In genomic region chr7:84258628-84259027, GRCh38 we compare ENCODE assay signal across 20 cellular contexts.
DNase-seq lines count a peak whose midpoint lies in the region; ATAC-seq and TF ChIP-seq lines count a peak whose summit lies in the region.
"Had no signal": no experiment of that assay in that cellular context is flagged by ENCODE, and none has a peak within 500 bp of the region (broad histone marks: within the 10 kb centered on the region; RNA-seq: fewer than 3 reads in every experiment).

No MANE protein-coding gene starts in this region.

- H3K27ac Mint-ChIP-seq in GM23338: peak overlapping the region; percentile 68; the same call in 1 of the 2 replicates
- no peak overlapping the region for H3K27ac Mint-ChIP-seq in activated T-helper 17 cell treated with anti-CD3 and anti-CD28 coated beads, Interleukin-2, amount 50 U/mL, for 72 hours
- H3K27ac Mint-ChIP-seq: activated CD4-positive, alpha-beta T cell treated with anti-CD3 and anti-CD28 coated beads for 36 hours had no signal

- H3K27me3 ChIP-seq in GM23338 (ENCODE audit: insufficient read depth) (no peaks in the 10 kb centered on the region), RWPE2 (ENCODE audit: insufficient read depth, poor library complexity, severe bottlenecking) (no peaks in the 10 kb centered on the region), right atrium auricular region (no peaks in the 10 kb centered on the region)
- H3K27me3 ChIP-seq: gastrocnemius medialis had no signal

- no peak overlapping the region for H2AFZ ChIP-seq in GM23338

- H3K4me1 Mint-ChIP-seq in GM23338: no peaks in the 10 kb centered on the region; the same call in 2 of the 3 replicates
- no peaks in the 10 kb centered on the region for H3K4me1 Mint-ChIP-seq in activated T-helper 17 cell treated with anti-CD3 and anti-CD28 coated beads, Interleukin-2, amount 50 U/mL, for 72 hours
- H3K4me1 Mint-ChIP-seq: activated CD4-positive, alpha-beta T cell treated with anti-CD3 and anti-CD28 coated beads for 36 hours had no signal

- peaks cover 4% of the 10 kb centered on the region; the same call in 1 of the 3 replicates for H3K9me3 Mint-ChIP-seq in GM23338
- H3K9me3 Mint-ChIP-seq in activated T-helper 17 cell treated with anti-CD3 and anti-CD28 coated beads, Interleukin-2, amount 50 U/mL, for 72 hours: peaks cover 2% of the 10 kb centered on the region

- H3K4me1 ChIP-seq in GM23338 (ENCODE audit: insufficient read depth) (no peaks in the 10 kb centered on the region), RWPE2 (ENCODE audit: insufficient read depth, poor library complexity, severe bottlenecking) (peaks cover 4% of the 10 kb centered on the region), right atrium auricular region (no peaks in the 10 kb centered on the region)
- H3K4me1 ChIP-seq: gastrocnemius medialis, HAP-1 had no signal

- H3K36me3 Mint-ChIP-seq in GM23338 (ENCODE audit: low read depth): peaks cover 4% of the 10 kb centered on the region; the same call in 1 of the 3 replicates
- H3K36me3 Mint-ChIP-seq in activated T-helper 17 cell treated with anti-CD3 and anti-CD28 coated beads, Interleukin-2, amount 50 U/mL, for 72 hours (ENCODE audit: low read depth): no peaks in the 10 kb centered on the region

- H3K79me2 ChIP-seq in GM23338 (replicated peaks; ENCODE audit: insufficient read depth): no peaks in the 10 kb centered on the region

- no peaks in the 10 kb centered on the region for H3K9me2 ChIP-seq in GM23338 (ENCODE audit: insufficient read depth)

- H3F3A ChIP-seq in GM23338 (replicated peaks; ENCODE audit: low read depth): no peaks in the 10 kb centered on the region

- H3K4me3 ChIP-seq in GM23338: no peak overlapping the region
- no peak overlapping the region for H3K4me3 ChIP-seq in RWPE2 (ENCODE audit: severe bottlenecking)
- H3K4me3 ChIP-seq in fibroblast of villous mesenchyme (ENCODE audit: low read depth, low read length): no peak overlapping the region
- H3K4me3 ChIP-seq in right atrium auricular region: no peak overlapping the region
- H3K4me3 ChIP-seq: gastrocnemius medialis, HAP-1, skin epidermis had no signal

- H3K27ac ChIP-seq in GM23338 (ENCODE audit: low read depth) (no peak overlapping the region), RWPE2 (ENCODE audit: poor library complexity, severe bottlenecking) (no peak overlapping the region), right atrium auricular region (no peak overlapping the region)
- H3K27ac ChIP-seq: gastrocnemius medialis, skin epidermis had no signal

- no peaks in the 10 kb centered on the region for H3K27me3 Mint-ChIP-seq in GM23338 (ENCODE audit: insufficient read depth, low read depth, poor library complexity)
- H3K27me3 Mint-ChIP-seq in activated T-helper 17 cell treated with anti-CD3 and anti-CD28 coated beads, Interleukin-2, amount 50 U/mL, for 72 hours: no peaks in the 10 kb centered on the region
- H3K27me3 Mint-ChIP-seq: activated CD4-positive, alpha-beta T cell treated with anti-CD3 and anti-CD28 coated beads for 36 hours had no signal

- H3K4me3 Mint-ChIP-seq in GM23338: no peak overlapping the region
- no peak overlapping the region for H3K4me3 Mint-ChIP-seq in activated T-helper 17 cell treated with anti-CD3 and anti-CD28 coated beads, Interleukin-2, amount 50 U/mL, for 72 hours
- H3K4me3 Mint-ChIP-seq: activated CD4-positive, alpha-beta T cell treated with anti-CD3 and anti-CD28 coated beads for 36 hours had no signal

- TF ChIP-seq CTCF in AG09319 (IDR thresholded peaks at IDR 0.05; ENCODE audit: low read depth, low read length) (no peak), GM23338 (conservative IDR thresholded peaks at IDR 0.05; ENCODE audit: low read depth in 2 of 2) (no peak), RWPE2 (IDR thresholded peaks at IDR 0.05; ENCODE audit: poor library complexity, severe bottlenecking) (no peak), fibroblast of villous mesenchyme (IDR thresholded peaks at IDR 0.05; ENCODE audit: insufficient read depth, low read depth, low read length) (no peak), right atrium auricular region (IDR thresholded peaks at IDR 0.05) (no peak), GM10266 (IDR thresholded peaks at IDR 0.05; ENCODE audit: control insufficient read depth, insufficient read depth, low read depth, missing control alignments) (no peak)

- H3K9me3 ChIP-seq in RWPE2 (ENCODE audit: severe bottlenecking) (no peaks in the 10 kb centered on the region), right atrium auricular region (no peaks in the 10 kb centered on the region)
- H3K9me3 ChIP-seq: gastrocnemius medialis, HAP-1 had no signal

- H3K4me2 ChIP-seq in GM23338: no peak overlapping the region

- H3K36me3 ChIP-seq in GM23338 (ENCODE audit: insufficient read depth) (no peaks in the 10 kb centered on the region), RWPE2 (ENCODE audit: low read depth) (no peaks in the 10 kb centered on the region), right atrium auricular region (no peaks in the 10 kb centered on the region)
- H3K36me3 ChIP-seq: gastrocnemius medialis, HAP-1 had no signal

- ATAC-seq in GM23338 (no peak), RWPE2 (ENCODE audit: low read depth) (peak; percentile 46; the same call in 2 of the 3 replicates), HG02852 (IDR thresholded peaks at IDR 0.05; ENCODE audit: unreplicated experiment) (no peak)
- no peak for ATAC-seq in activated T-helper 17 cell treated with anti-CD3 and anti-CD28 coated beads, Interleukin-2, amount 50 U/mL, for 72 hours (replicated peaks)
- ATAC-seq: activated CD4-positive, alpha-beta T cell treated with anti-CD3 and anti-CD28 coated beads for 36 hours; gastrocnemius medialis had no signal

- DNase-seq in AG09319 (ENCODE audit: extremely low read depth, low read depth): peak; percentile 24
- DNase-seq in GM23338 (ENCODE audit: low spot score): no peak
- DNase-seq in RWPE2 (ENCODE audit: low spot score): no peak
- DNase-seq in fibroblast of villous mesenchyme (ENCODE audit: low read depth): peak; percentile 24
- DNase-seq in right atrium auricular region (ENCODE audit: low spot score): no peak
- DNase-seq in GM10266 (ENCODE audit: extremely low spot score): no peak
- DNase-seq: activated CD4-positive, alpha-beta T cell treated with anti-CD3 and anti-CD28 coated beads for 36 hours; activated effector memory CD4-positive, alpha-beta T cell treated with anti-CD3 and anti-CD28 coated beads, Interleukin-2, amount 50 U/mL, for 16 hours; amniotic stem cell; gastrocnemius medialis; Kasumi-1; NCI-H187 treated with DMSO at 0.1 percent for 48 hours; NCI-H748 treated with DMSO at 0.1 percent for 48 hours; occipital lobe; stimulated activated CD4-positive, alpha-beta T cell treated with anti-CD3 and anti-CD28 coated beads, Interleukin-4, amount 100 ng/mL, for 1 hour; T1000 had no signal

- H4K20me1 ChIP-seq in GM23338 (replicated peaks; ENCODE audit: insufficient read depth): no peaks in the 10 kb centered on the region

Comparison
In these comparisons a context has a peak if more than half of its experiments do, and no peak if none do; other contexts are left out.
1. DNase-seq: peak in AG09319 (single experiment) and fibroblast of villous mesenchyme (single experiment); none in GM23338 (single experiment), RWPE2 (single experiment), right atrium auricular region (single experiment) and GM10266 (single experiment).